In genomic region chr5:138649316-138649720, GRCh38 we compare ENCODE assay signal across 20 cellular contexts.
A peak's percentile ranks its signal among the peaks of the same experiment; 100 is the strongest.
DNase-seq lines count a peak whose midpoint lies in the region; ATAC-seq and TF ChIP-seq lines count a peak whose summit lies in the region.
"Had no signal": no experiment of that assay in that cellular context is flagged by ENCODE, and none has a peak within 500 bp of the region (broad histone marks: within the 10 kb centered on the region; RNA-seq: fewer than 3 reads in every experiment).

No MANE protein-coding gene starts in this region.

- peaks cover 9% of the 10 kb centered on the region for H3K27me3 Mint-ChIP-seq in neural progenitor cell (ENCODE audit: insufficient read depth, low read depth)

- intact Hi-C loops in adrenal gland (cut with DNase I), result loop anchor here (10.0 kb wide), 2 partner anchors 275 to 615 kb away; no protein-coding TSS in a partner anchor

- H3K27ac ChIP-seq in adrenal gland, result peak overlapping the region in 4 of 5 donors; percentile 26 to 80 (median 48)
- H3K27ac ChIP-seq in neural progenitor cell, result no peak overlapping the region
- H3K27ac ChIP-seq: upper lobe of right lung had no signal

- H3K4me2 ChIP-seq in neural progenitor cell, result peak overlapping the region; percentile 60

- H3K27ac Mint-ChIP-seq in neural progenitor cell, result no peak overlapping the region
- H3K27ac Mint-ChIP-seq: activated CD4-positive, alpha-beta T cell treated with anti-CD3 and anti-CD28 coated beads, Interleukin-2, amount 10 ng/mL, durations not matched to agents 7 days and 5 days; activated naive CD8-positive, alpha-beta T cell treated with anti-CD3 and anti-CD28 coated beads for 36 hours; immature natural killer cell had no signal

- no peak overlapping the region for H3K9ac ChIP-seq in neural progenitor cell

- no peaks in the 10 kb centered on the region for H4K20me1 ChIP-seq in neural progenitor cell (ENCODE audit: low read depth)

- H3K27me3 ChIP-seq in adrenal gland (no peaks in the 10 kb centered on the region), neural progenitor cell (no peaks in the 10 kb centered on the region)
- H3K27me3 ChIP-seq: upper lobe of right lung had no signal

- H3F3A ChIP-seq in neural progenitor cell (ENCODE audit: low read depth), result peaks cover 17% of the 10 kb centered on the region

- H3K9me3 Mint-ChIP-seq in neural progenitor cell, result no peaks in the 10 kb centered on the region
- H3K9me3 Mint-ChIP-seq: activated CD4-positive, alpha-beta T cell treated with anti-CD3 and anti-CD28 coated beads, Interleukin-2, amount 10 ng/mL, durations not matched to agents 7 days and 5 days; activated naive CD8-positive, alpha-beta T cell treated with anti-CD3 and anti-CD28 coated beads for 36 hours had no signal

- H3K9me3 ChIP-seq in adrenal gland (replicated peaks in 1 of 3) (no peaks in the 10 kb centered on the region), neural progenitor cell (ENCODE audit: low read depth) (no peaks in the 10 kb centered on the region)
- H3K9me3 ChIP-seq: upper lobe of right lung had no signal

- H3K4me3 ChIP-seq in GM12865 (ENCODE audit: low read depth, low read length), result no peak overlapping the region
- peak overlapping the region in 1 of 4 donors; percentile 6 for H3K4me3 ChIP-seq in adrenal gland
- H3K4me3 ChIP-seq in neural progenitor cell, result no peak overlapping the region
- no peak overlapping the region for H3K4me3 ChIP-seq in foreskin fibroblast (ENCODE audit: low read depth in 1 of 2, low read length in 2 of 2)
- H3K4me3 ChIP-seq: upper lobe of right lung had no signal

- peak; percentile 41 for ATAC-seq in HG03095 (IDR thresholded peaks at IDR 0.05; ENCODE audit: unreplicated experiment)
- ATAC-seq: sciatic nerve, upper lobe of right lung had no signal

- peak; percentile 48 for DNase-seq in GM12865 (ENCODE audit: low read depth)
- peak; percentile 39 to 65 (median 60) for DNase-seq in adrenal gland
- DNase-seq in neural progenitor cell (ENCODE audit: low spot score), result peak; percentile 55
- DNase-seq in GDM1 (lab: John Stamatoyannopoulos, UW), result no peak
- no peak for DNase-seq in activated effector memory CD4-positive, alpha-beta T cell treated with anti-CD3 and anti-CD28 coated beads, Interleukin-2, amount 50 U/mL, for 16 hours
- DNase-seq in SHP77 treated with DMSO at 0.1 percent for 48 hours (lab: John Stamatoyannopoulos, UW), result no peak
- no peak for DNase-seq in foreskin fibroblast
- DNase-seq: activated CD4-positive, alpha-beta T cell treated with anti-CD3 and anti-CD28 coated beads, Interleukin-2, amount 10 ng/mL, durations not matched to agents 7 days and 5 days; activated naive CD8-positive, alpha-beta T cell treated with anti-CD3 and anti-CD28 coated beads for 36 hours; activated T-cell treated with anti-CD3 and anti-CD28 coated beads, Interleukin-2, amount 50 U/mL, for 1 hour; central memory CD4-positive, alpha-beta T cell; immature natural killer cell; MM.1S; NCI-H2029; NK-92 treated with Interleukin-12 subunit alpha and Interleukin-12 subunit beta, amount 100 ng/mL, for 24 hours; SIG-M5; stimulated activated CD4-positive, alpha-beta T cell treated with anti-CD3 and anti-CD28 coated beads, Interleukin-2, amount 100 ng/mL, for 48 hours; upper lobe of right lung had no signal

- H3K4me3 Mint-ChIP-seq in neural progenitor cell, result peak overlapping the region; percentile 8
- H3K4me3 Mint-ChIP-seq: activated CD4-positive, alpha-beta T cell treated with anti-CD3 and anti-CD28 coated beads, Interleukin-2, amount 10 ng/mL, durations not matched to agents 7 days and 5 days; activated naive CD8-positive, alpha-beta T cell treated with anti-CD3 and anti-CD28 coated beads for 36 hours had no signal

- H3K79me2 ChIP-seq in neural progenitor cell (ENCODE audit: low read depth), result no peaks in the 10 kb centered on the region

- H2AFZ ChIP-seq in neural progenitor cell (replicated peaks), result peak overlapping the region; percentile 76

- peaks cover 67% of the 10 kb centered on the region for H3K4me1 Mint-ChIP-seq in neural progenitor cell

- peaks cover 21 to 26% of the 10 kb centered on the region in 2 donors for H3K4me1 ChIP-seq in adrenal gland (replicated peaks in 1 of 2)
- peaks cover 26% of the 10 kb centered on the region for H3K4me1 ChIP-seq in neural progenitor cell
- H3K4me1 ChIP-seq: upper lobe of right lung had no signal

- H3K36me3 Mint-ChIP-seq in neural progenitor cell, result no peaks in the 10 kb centered on the region
- H3K36me3 Mint-ChIP-seq: activated naive CD8-positive, alpha-beta T cell treated with anti-CD3 and anti-CD28 coated beads for 36 hours; immature natural killer cell had no signal

- H3K36me3 ChIP-seq in adrenal gland (replicated peaks in 1 of 2) (no peaks in the 10 kb centered on the region), neural progenitor cell (no peaks in the 10 kb centered on the region)
- H3K36me3 ChIP-seq: upper lobe of right lung had no signal

- 26 to 64% (median 44%) methylated on average over 5 to 9 of the region's 9 CpGs for WGBS in adrenal gland, 4 donors

- peak in 1 of 2 donors; percentile 10 for TF ChIP-seq POLR2A in adrenal gland (IDR thresholded peaks at IDR 0.05)

- TF ChIP-seq CTCF in GM12865 (IDR thresholded peaks at IDR 0.05; ENCODE audit: insufficient read depth, low read depth, low read length, missing control alignments) (no peak), adrenal gland (IDR thresholded peaks at IDR 0.05) (no peak), neural progenitor cell (IDR thresholded peaks at IDR 0.05) (no peak), foreskin fibroblast (IDR thresholded peaks at IDR 0.05; ENCODE audit: low read depth, low read length) (no peak)

Comparison
In these comparisons a context has a peak if more than half of its experiments do, and no peak if none do; other contexts are left out.
1. DNase-seq: peak in GM12865 (single experiment), adrenal gland (7 of 7) and neural progenitor cell (single experiment); none in GDM1 (single experiment), activated effector memory CD4-positive, alpha-beta T cell treated with anti-CD3 and anti-CD28 coated beads, Interleukin-2, amount 50 U/mL, for 16 hours (single experiment), SHP77 treated with DMSO at 0.1 percent for 48 hours (single experiment) and foreskin fibroblast (0 of 2).